Comparison of ENCODE assay signal across 9 cellular contexts in genomic region chr7:73822319-73823173, GRCh38. TPM values are rescaled to one million over a fixed set of nuclear protein-coding genes. Genes with fewer than 3 reads are reported as not detected.
DNase-seq lines count a peak whose midpoint lies in the region; ATAC-seq and TF ChIP-seq lines count a peak whose summit lies in the region.
"Had no signal": no experiment of that assay in that cellular context is flagged by ENCODE, and none has a peak within 500 bp of the region (broad histone marks: within the 10 kb centered on the region; RNA-seq: fewer than 3 reads in every experiment).

No MANE protein-coding gene starts in this region.

- no peak for TF ChIP-seq POLR2A in erythroblast (IDR thresholded peaks at IDR 0.05; ENCODE audit: low read length)

- H3K4me1 ChIP-seq in PC-3 (ENCODE audit: insufficient read depth, low read length), result peaks cover 47% of the 10 kb centered on the region

- no peaks in the 10 kb centered on the region for H3K27me3 ChIP-seq in PC-3 (ENCODE audit: low read length)
- H3K27me3 ChIP-seq: ascending aorta had no signal

- H3K4me1 Mint-ChIP-seq in T-cell, result peaks cover 11 to 21% (median 13%) of the 10 kb centered on the region in 3 donors

- DNase-seq in GM13976 (ENCODE audit: low spot score), result peak; percentile 25
- peak; percentile 99 for DNase-seq in PC-3
- DNase-seq in erythroblast (lab: John Stamatoyannopoulos, UW), result peak; percentile 83 to 84
- no peak for DNase-seq in sciatic nerve (ENCODE audit: low spot score)
- no peak for DNase-seq in T-cell
- no peak for DNase-seq in stimulated activated CD4-positive, alpha-beta T cell treated with anti-CD3 and anti-CD28 coated beads, Interleukin-4, amount 100 ng/mL, for 24 hours
- no peak for DNase-seq in putamen (ENCODE audit: low spot score)

- H3K27me3 Mint-ChIP-seq in T-cell, result peaks cover 10 to 11% of the 10 kb centered on the region in 2 donors

- H3K9me2 ChIP-seq in PC-3 (replicated peaks; ENCODE audit: low read length), result no peaks in the 10 kb centered on the region

- intact Hi-C loops in PC-3 (cut with micrococcal nuclease) (no loop called here), sciatic nerve (cut with DNase I) (no loop called here)

- no peak overlapping the region for H3K27ac Mint-ChIP-seq in T-cell

- CTCF ChIA-PET in PC-3 (lab: Charles Lee), result interaction anchor here (0.7 to 1.2 kb wide), 3 partner anchors 20 to 36 kb away, joined by 6 to 13 read pairs (median 7); partner anchors contain the start of gene METTL27
- CTCF ChIA-PET in T-cell (lab: Charles Lee), result interaction anchor here in 1 of 2 donors (0.7 kb wide), 1 partner anchor 158 kb away, joined by 3 read pairs; no protein-coding TSS in a partner anchor

- no peak overlapping the region for H3K4me3 Mint-ChIP-seq in T-cell

- POLR2A ChIA-PET in PC-3 (lab: Charles Lee; ENCODE audit: unreplicated experiment) (interaction anchor here (0.5 to 1.1 kb wide), 10 partner anchors 8 to 309 kb away, joined by 3 to 18 read pairs (median 4); partner anchors contain the start of genes CLDN3 and METTL27), T-cell (lab: Charles Lee) (interaction anchor here in 1 of 2 donors (0.7 kb wide), 1 partner anchor 94 kb away, joined by 4 read pairs; no protein-coding TSS in a partner anchor)

- H3K4me3 ChIP-seq in PC-3 (ENCODE audit: low read length), result peak overlapping the region; percentile 28; the same call in 1 of the 2 replicates
- H3K4me3 ChIP-seq: ascending aorta had no signal

- no TSS peak for BruUV-seq in PC-3 (replicated peaks; lab: Mats Ljungman, UMichigan)

- in situ Hi-C loops in GM13976 (cut with MboI; ENCODE audit: low sequenced_read_pairs, unreplicated experiment), result no loop called here

- H3K27ac ChIP-seq in PC-3 (ENCODE audit: low read length), result peak overlapping the region; percentile 99
- H3K27ac ChIP-seq: ascending aorta had no signal

- no peaks in the 10 kb centered on the region for H3K9me3 ChIP-seq in PC-3 (ENCODE audit: low read length)
- H3K9me3 ChIP-seq: ascending aorta had no signal

- peaks cover 7% of the 10 kb centered on the region for H3F3A ChIP-seq in PC-3 (ENCODE audit: low read length, unreplicated experiment)

- no peaks in the 10 kb centered on the region for H4K20me1 ChIP-seq in PC-3 (ENCODE audit: low read length)

- no peaks in the 10 kb centered on the region for H3K36me3 Mint-ChIP-seq in T-cell

- peak overlapping the region; percentile 73 for H3K4me2 ChIP-seq in PC-3 (ENCODE audit: low read length)

- no peaks in the 10 kb centered on the region for H3K9me3 Mint-ChIP-seq in T-cell

- H3K9ac ChIP-seq in PC-3 (ENCODE audit: low read length), result peak overlapping the region; percentile 82

- ATAC-seq in PC-3, result peak; percentile 92
- peak; percentile 68 for ATAC-seq in sciatic nerve
- ATAC-seq in GM21529 (IDR thresholded peaks at IDR 0.05; ENCODE audit: unreplicated experiment), result no peak
- ATAC-seq in T-cell (replicated peaks in 1 of 4), result no peak

- H3K36me3 ChIP-seq in PC-3 (ENCODE audit: low read depth, low read length), result no peaks in the 10 kb centered on the region
- H3K36me3 ChIP-seq: ascending aorta had no signal

- no peak overlapping the region for H2AFZ ChIP-seq in PC-3 (ENCODE audit: low read length)

- no peaks in the 10 kb centered on the region for H3K79me2 ChIP-seq in PC-3 (ENCODE audit: low read length)

- TF ChIP-seq CTCF in GM13976 (IDR thresholded peaks at IDR 0.05; ENCODE audit: borderline replicate concordance, control extremely low read depth, extremely low read depth, insufficient read depth, missing control alignments) (no peak), PC-3 (conservative IDR thresholded peaks at IDR 0.05; ENCODE audit: low read depth, low read length) (no peak)

RNA-seq across cellular contexts. Expression of gene CLDN4, which starts 8.2 kb away (rescaled TPM):
- 656 and 724 TPM in 2 replicates for total RNA-seq in PC-3 (2014; rRNA removed)
- 0.85 TPM for total RNA-seq in sciatic nerve
- 1 to 10 TPM in 1 of 5 donors, under 1 TPM in 2, not detected in 2; 0.53 to 1.3 (median 0.79) TPM for total RNA-seq in T-cell

RNA-seq across cellular contexts. Expression of gene METTL27, which starts 19.8 kb away (rescaled TPM):
- 0.35 and 3.3 TPM in 2 replicates for total RNA-seq in PC-3 (2014; rRNA removed)
- 6.2 TPM for total RNA-seq in sciatic nerve
- total RNA-seq in T-cell, result 1 to 10 TPM in 4 of 5 donors, under 1 TPM in 1; 0.45 to 7.2 (median 1.8) TPM
- total RNA-seq: ascending aorta had no signal

RNA-seq across cellular contexts. Expression of gene TMEM270, which starts 38.4 kb away (rescaled TPM):
- total RNA-seq in PC-3 (2014; rRNA removed) (3.8 TPM in 1 of 2 replicates, not detected in the other), sciatic nerve (not detected), T-cell (not detected)
- total RNA-seq: ascending aorta had no signal

RNA-seq across cellular contexts. Expression of gene CLDN3, which starts 52.5 kb away (rescaled TPM):
- total RNA-seq in PC-3 (2014; rRNA removed) (51.6 and 70.7 TPM in 2 replicates), sciatic nerve (not detected), T-cell (under 1 TPM in 2 of 5 donors, not detected in 3; 0.26 to 0.50 TPM)
- total RNA-seq: ascending aorta had no signal

Comparison
In these comparisons a context has a peak if more than half of its experiments do, and no peak if none do; other contexts are left out.
1. DNase-seq: peak in GM13976 (single experiment), PC-3 (single experiment) and erythroblast (2 of 2); none in sciatic nerve (single experiment), T-cell (0 of 34), stimulated activated CD4-positive, alpha-beta T cell treated with anti-CD3 and anti-CD28 coated beads, Interleukin-4, amount 100 ng/mL, for 24 hours (single experiment) and putamen (single experiment).
2. ATAC-seq: peak in PC-3 (single experiment) and sciatic nerve (single experiment); none in GM21529 (single experiment) and T-cell (0 of 4).
3. RNA of gene CLDN4, which starts 8.2 kb away (total RNA-seq): 656 to 724 TPM in PC-3; 0.85 TPM in sciatic nerve (single experiment) and 0.53 to 1.3 TPM in T-cell; every median in the first group is over 100 times any median in the second.